Comparison of ENCODE assay signal across 9 cellular contexts in genomic region chr9:21381752-21382339, GRCh38. TPM values are rescaled to one million over a fixed set of nuclear protein-coding genes. Genes with fewer than 3 reads are reported as not detected.
A peak's percentile ranks its signal among the peaks of the same experiment; 100 is the strongest.
DNase-seq lines count a peak whose midpoint lies in the region; ATAC-seq and TF ChIP-seq lines count a peak whose summit lies in the region.
"Had no signal": no experiment of that assay in that cellular context is flagged by ENCODE, and none has a peak within 500 bp of the region (broad histone marks: within the 10 kb centered on the region; RNA-seq: fewer than 3 reads in every experiment).

No MANE protein-coding gene starts in this region.

- H3K36me3 Mint-ChIP-seq in activated naive CD4-positive, alpha-beta T cell treated with anti-CD3 and anti-CD28 coated beads, Interleukin-2, amount 50 U/mL, for 72 hours, result no peaks in the 10 kb centered on the region

- no peak overlapping the region for H3K27ac Mint-ChIP-seq in activated naive CD4-positive, alpha-beta T cell treated with anti-CD3 and anti-CD28 coated beads, Interleukin-2, amount 50 U/mL, for 72 hours

- no peaks in the 10 kb centered on the region for H3K27me3 ChIP-seq in ovary

- WGBS in ovary, 3 donors, result 30 to 41% (median 36%) methylated on average over 3 of the region's 3 CpGs

- no peak overlapping the region for H3K27ac ChIP-seq in ovary

- H3K4me3 ChIP-seq in ovary, result no peak overlapping the region

- TF ChIP-seq CTCF in GM10248 (IDR thresholded peaks at IDR 0.05; ENCODE audit: control extremely low read depth, extremely low read depth, low read depth, missing control alignments) (no peak), ovary (IDR thresholded peaks at IDR 0.05) (no peak)

- no peaks in the 10 kb centered on the region for H3K4me1 ChIP-seq in ovary (ENCODE audit: insufficient read depth)

- H3K9me3 Mint-ChIP-seq in activated naive CD4-positive, alpha-beta T cell treated with anti-CD3 and anti-CD28 coated beads, Interleukin-2, amount 50 U/mL, for 72 hours, result no peaks in the 10 kb centered on the region

- no peak for TF ChIP-seq POLR2A in ovary (IDR thresholded peaks at IDR 0.05)

- H3K9me3 ChIP-seq in ovary, result no peaks in the 10 kb centered on the region

- H3K36me3 ChIP-seq in ovary, result no peaks in the 10 kb centered on the region

- POLR2A ChIA-PET in GM10248 (lab: Yijun Ruan, JAX), result no interaction called here

- TF ChIP-seq EP300 in ovary (IDR thresholded peaks at IDR 0.05), result no peak

- CTCF ChIA-PET in GM10248 (lab: Yijun Ruan, JAX), result interaction anchor here (1.2 to 8.4 kb wide), 4 partner anchors 9 to 56 kb away, joined by 3 to 40 read pairs (median 14); no protein-coding TSS in a partner anchor

- ATAC-seq in GM21360 (IDR thresholded peaks at IDR 0.05; ENCODE audit: unreplicated experiment), result peak; percentile 98
- peak; percentile 96 for ATAC-seq in HG03460 (IDR thresholded peaks at IDR 0.05; ENCODE audit: unreplicated experiment)
- ATAC-seq in activated naive CD4-positive, alpha-beta T cell treated with anti-CD3 and anti-CD28 coated beads, Interleukin-2, amount 50 U/mL, for 72 hours, result peak; percentile 59 to 81

- DNase-seq in GM10248 (ENCODE audit: extremely low spot score) (peak; percentile 61), ovary (no peak), cerebellar cortex (ENCODE audit: low spot score) (no peak), AG08395 (ENCODE audit: low spot score) (no peak), NCI-H446 (lab: John Stamatoyannopoulos, UW) (no peak)
- no peak for DNase-seq in activated naive CD4-positive, alpha-beta T cell treated with anti-CD3 and anti-CD28 coated beads, Interleukin-2, amount 50 U/mL, for 72 hours (ENCODE audit: low spot score in 2 of 2)

- intact Hi-C loops in ovary (cut with DNase I), result no loop called here

RNA-seq across cellular contexts. Expression of gene IFNA2, which starts 3.4 kb away (rescaled TPM):
- total RNA-seq in activated naive CD4-positive, alpha-beta T cell treated with anti-CD3 and anti-CD28 coated beads, Interleukin-2, amount 50 U/mL, for 72 hours, result not detected
- total RNA-seq in ovary, result not detected
- not detected for polyA plus RNA-seq in ovary
- total RNA-seq: dermis microvascular lymphatic vessel endothelial cell had no signal

RNA-seq across cellular contexts. Expression of gene IFNA13, which starts 14.0 kb away (rescaled TPM):
- not detected for total RNA-seq in activated naive CD4-positive, alpha-beta T cell treated with anti-CD3 and anti-CD28 coated beads, Interleukin-2, amount 50 U/mL, for 72 hours
- not detected for total RNA-seq in ovary
- under 1 TPM in 1 of 2 donors, not detected in 1; 0.12 TPM for polyA plus RNA-seq in ovary
- total RNA-seq: dermis microvascular lymphatic vessel endothelial cell had no signal

RNA-seq across cellular contexts. Expression of gene IFNA8, which starts 27.1 kb away (rescaled TPM):
- not detected for total RNA-seq in activated naive CD4-positive, alpha-beta T cell treated with anti-CD3 and anti-CD28 coated beads, Interleukin-2, amount 50 U/mL, for 72 hours
- total RNA-seq in ovary, result not detected
- polyA plus RNA-seq in ovary, result not detected
- total RNA-seq: dermis microvascular lymphatic vessel endothelial cell had no signal

RNA-seq across cellular contexts. Expression of gene IFNA6, which starts 31.2 kb away (rescaled TPM):
- not detected for total RNA-seq in activated naive CD4-positive, alpha-beta T cell treated with anti-CD3 and anti-CD28 coated beads, Interleukin-2, amount 50 U/mL, for 72 hours
- not detected for total RNA-seq in ovary
- under 1 TPM in 1 of 2 donors, not detected in 1; 0.12 TPM for polyA plus RNA-seq in ovary
- total RNA-seq: dermis microvascular lymphatic vessel endothelial cell had no signal

RNA-seq across cellular contexts. Expression of gene KLHL9, which starts 46.6 kb away (rescaled TPM):
- total RNA-seq in activated naive CD4-positive, alpha-beta T cell treated with anti-CD3 and anti-CD28 coated beads, Interleukin-2, amount 50 U/mL, for 72 hours, result 10 to 100 TPM; 14.6 to 14.8 TPM
- 10 to 100 TPM; 22.3 to 35.9 (median 29.6) TPM for total RNA-seq in ovary
- 10 to 100 TPM; 14.3 to 22.6 TPM for polyA plus RNA-seq in ovary
